In the genomic region with DNA sequence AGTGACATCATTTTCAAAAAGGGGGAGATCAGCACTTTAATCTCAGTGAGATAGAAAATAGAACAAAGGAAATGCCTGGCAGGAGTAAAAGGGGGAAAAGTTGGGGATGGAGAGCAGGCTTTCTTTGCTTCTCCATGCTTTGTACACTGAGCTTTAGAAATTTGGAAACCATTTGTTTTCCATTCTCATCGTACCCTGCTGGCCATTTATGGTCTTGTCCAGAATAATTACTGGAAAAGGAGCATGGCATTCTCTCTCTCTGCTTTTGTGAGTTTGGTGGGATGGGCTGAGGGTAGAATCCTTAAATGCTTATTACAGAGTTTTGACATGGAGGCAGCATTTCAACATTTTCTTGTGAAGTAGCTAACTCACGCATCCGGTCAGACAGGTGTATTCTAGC, we compare ENCODE assay signal across 22 cellular contexts.
DNase-seq lines count a peak whose midpoint lies in the region; ATAC-seq and TF ChIP-seq lines count a peak whose summit lies in the region.
"Had no signal": no experiment of that assay in that cellular context is flagged by ENCODE, and none has a peak within 500 bp of the region (broad histone marks: within the 10 kb centered on the region; RNA-seq: fewer than 3 reads in every experiment).

No MANE protein-coding gene starts in this region.

- no peaks in the 10 kb centered on the region for H3K36me3 Mint-ChIP-seq in chondrocyte (ENCODE audit: low read depth)
- H3K36me3 Mint-ChIP-seq in glutamatergic neuron (ENCODE audit: unreplicated experiment): peaks cover 6% of the 10 kb centered on the region
- peaks cover 3% of the 10 kb centered on the region for H3K36me3 Mint-ChIP-seq in progenitor cell of endocrine pancreas (ENCODE audit: insufficient read depth)
- H3K36me3 Mint-ChIP-seq: CD8-positive, alpha-beta T cell had no signal

- H3K27ac Mint-ChIP-seq in chondrocyte (ENCODE audit: unreplicated experiment): no peak overlapping the region
- no peak overlapping the region for H3K27ac Mint-ChIP-seq in glutamatergic neuron (ENCODE audit: unreplicated experiment)
- no peak overlapping the region for H3K27ac Mint-ChIP-seq in progenitor cell of endocrine pancreas
- H3K27ac Mint-ChIP-seq: CD8-positive, alpha-beta T cell; GM23338 had no signal

- no peak overlapping the region for H3K27ac ChIP-seq in C4-2B
- H3K27ac ChIP-seq: 22Rv1; BLaER1 treated with 17β-estradiol and CSF1 and Interleukin-3, amounts not matched to agents 10 nM and 100 nM; RWPE1 had no signal

- H3K9me3 Mint-ChIP-seq in chondrocyte (ENCODE audit: low read depth) (peaks cover 10% of the 10 kb centered on the region), glutamatergic neuron (ENCODE audit: unreplicated experiment) (peaks cover 6% of the 10 kb centered on the region), progenitor cell of endocrine pancreas (ENCODE audit: low read depth) (peaks cover 8% of the 10 kb centered on the region)

- no peak for ATAC-seq in GM21717 (IDR thresholded peaks at IDR 0.05; ENCODE audit: unreplicated experiment)
- ATAC-seq: CD8-positive, alpha-beta T cell; GM23338 had no signal

- H3K27me3 Mint-ChIP-seq in chondrocyte (ENCODE audit: low read depth): no peaks in the 10 kb centered on the region
- no peaks in the 10 kb centered on the region for H3K27me3 Mint-ChIP-seq in glutamatergic neuron (ENCODE audit: unreplicated experiment)
- no peaks in the 10 kb centered on the region for H3K27me3 Mint-ChIP-seq in progenitor cell of endocrine pancreas

- H3K4me3 Mint-ChIP-seq in chondrocyte (ENCODE audit: unreplicated experiment) (no peak overlapping the region), glutamatergic neuron (ENCODE audit: unreplicated experiment) (no peak overlapping the region), progenitor cell of endocrine pancreas (ENCODE audit: low read depth) (no peak overlapping the region)
- H3K4me3 Mint-ChIP-seq: CD8-positive, alpha-beta T cell; GM23338 had no signal

- H3K4me1 Mint-ChIP-seq in chondrocyte (ENCODE audit: low read depth) (peaks cover 18% of the 10 kb centered on the region), glutamatergic neuron (ENCODE audit: low read depth, unreplicated experiment) (peaks cover 2% of the 10 kb centered on the region), progenitor cell of endocrine pancreas (ENCODE audit: low read depth) (peaks cover 7% of the 10 kb centered on the region)
- H3K4me1 Mint-ChIP-seq: GM23338 had no signal

- DNase-seq in chondrocyte (ENCODE audit: low spot score) (no peak), glutamatergic neuron (no peak), progenitor cell of endocrine pancreas (ENCODE audit: low spot score, unreplicated experiment) (no peak), inferior parietal cortex (ENCODE audit: extremely low spot score) (no peak), G401 (ENCODE audit: low spot score) (no peak), NCI-H2107 (lab: John Stamatoyannopoulos, UW) (no peak)
- DNase-seq: CD8-positive, alpha-beta T cell; DND-41; KG1; NCI-H1092; NCI-H1436 treated with DMSO at 0.1 percent for 48 hours; NCI-H1930; NCI-H2227 treated with DMSO at 0.1 percent for 48 hours; NCI-H510A; NK-92 treated with Interleukin-12 subunit alpha and Interleukin-12 subunit beta, amount 100 ng/mL, for 24 hours; SHP77 treated with DMSO at 0.1 percent for 48 hours had no signal

- peak; percentile 12; the same call in 1 of the 2 replicates for TF ChIP-seq CTCF in C4-2B (conservative IDR thresholded peaks at IDR 0.05)
- peak; percentile 31 for TF ChIP-seq CTCF in chondrocyte (IDR thresholded peaks at IDR 0.05)
- peak; percentile 30 for TF ChIP-seq CTCF in glutamatergic neuron (IDR thresholded peaks at IDR 0.05; ENCODE audit: partially characterized antibody, unreplicated experiment)
- TF ChIP-seq CTCF in progenitor cell of endocrine pancreas (IDR thresholded peaks at IDR 0.05; ENCODE audit: unreplicated experiment): peak; percentile 29

- in situ Hi-C loops in G401 (cut with HindIII; ENCODE audit: low sequenced_read_pairs): no loop called here
